ENCODE assay signal across 11 cellular contexts in the genomic region with DNA sequence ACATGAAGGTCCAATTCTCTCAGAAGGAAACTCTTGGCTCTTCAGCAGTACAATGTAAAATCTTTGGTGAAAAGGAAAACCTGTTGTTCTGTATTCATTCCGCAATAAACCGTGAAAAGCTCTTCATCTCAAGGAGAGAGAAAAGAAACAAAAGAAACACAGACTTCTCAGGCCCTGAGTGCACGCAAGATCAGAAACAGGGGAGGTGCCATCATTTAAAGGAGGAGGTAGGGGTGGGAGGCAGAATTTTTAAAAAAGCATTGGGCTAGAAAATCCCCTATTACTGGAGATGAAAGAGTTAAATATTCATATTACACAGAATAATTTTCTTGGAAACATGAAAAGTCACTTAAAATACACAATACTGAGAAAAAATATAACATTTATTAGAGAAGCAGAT. TPM values are rescaled to one million over a fixed set of nuclear protein-coding genes. Genes with fewer than 3 reads are reported as not detected.
A peak's percentile ranks its signal among the peaks of the same experiment; 100 is the strongest.
DNase-seq lines count a peak whose midpoint lies in the region; ATAC-seq and TF ChIP-seq lines count a peak whose summit lies in the region.
"Had no signal": no experiment of that assay in that cellular context is flagged by ENCODE, and none has a peak within 500 bp of the region (broad histone marks: within the 10 kb centered on the region; RNA-seq: fewer than 3 reads in every experiment).

No MANE protein-coding gene starts in this region.

- H3K27ac ChIP-seq in lower lobe of right lung: peak overlapping the region; percentile 87
- H3K27ac ChIP-seq in thymus (ENCODE audit: low read depth): peak overlapping the region; percentile 98

- POLR2A ChIA-PET in activated CD4-positive, alpha-beta memory T cell treated with anti-CD3 and anti-CD28 coated beads, Interleukin-2, amount 10 ng/mL, durations not matched to agents 7 days and 5 days (lab: Charles Lee): interaction anchor here (1.0 to 14.4 kb wide), 24 partner anchors 12 to 236 kb away, joined by 3 to 403 read pairs (median 6); a partner anchor contains a TSS

- H3K36me3 ChIP-seq in lower lobe of right lung (peaks cover 22% of the 10 kb centered on the region), thymus (ENCODE audit: control insufficient read depth, insufficient read depth) (peaks cover 7% of the 10 kb centered on the region)

- peak; percentile 75 for DNase-seq in activated CD4-positive, alpha-beta T cell treated with anti-CD3 and anti-CD28 coated beads, Interleukin-2, amount 10 ng/mL, durations not matched to agents 24 days and 14 days
- DNase-seq in activated CD4-positive, alpha-beta T cell treated with anti-CD3 and anti-CD28 coated beads, Interleukin-2, amount 50 U/mL, for 1 hour: no peak
- no peak for DNase-seq in activated CD4-positive, alpha-beta memory T cell treated with anti-CD3 and anti-CD28 coated beads, Interleukin-2, amount 10 ng/mL, durations not matched to agents 7 days and 5 days
- DNase-seq in lower lobe of right lung (no peak), NCI-H1105 (lab: John Stamatoyannopoulos, UW) (no peak), left ventricle myocardium superior (no peak), NCI-H774 (lab: John Stamatoyannopoulos, UW) (no peak)
- DNase-seq: 8988T, Kasumi-1, NCI-H524 treated with DMSO at 0.1 percent for 48 hours had no signal

- no peaks in the 10 kb centered on the region for H3K9me3 ChIP-seq in lower lobe of right lung
- no peaks in the 10 kb centered on the region for H3K9me3 ChIP-seq in thymus (ENCODE audit: control insufficient read depth)

- H3K9me3 Mint-ChIP-seq in activated CD4-positive, alpha-beta T cell treated with anti-CD3 and anti-CD28 coated beads, Interleukin-2, amount 10 ng/mL, durations not matched to agents 24 days and 14 days: no peaks in the 10 kb centered on the region
- no peaks in the 10 kb centered on the region for H3K9me3 Mint-ChIP-seq in activated CD4-positive, alpha-beta memory T cell treated with anti-CD3 and anti-CD28 coated beads, Interleukin-2, amount 10 ng/mL, durations not matched to agents 7 days and 5 days

- H3K4me1 ChIP-seq in lower lobe of right lung (peaks cover 50% of the 10 kb centered on the region), thymus (ENCODE audit: control insufficient read depth, insufficient read depth, low read length) (peaks cover 47% of the 10 kb centered on the region)

- peak overlapping the region; percentile 98 for H3K27ac Mint-ChIP-seq in activated CD4-positive, alpha-beta T cell treated with anti-CD3 and anti-CD28 coated beads, Interleukin-2, amount 10 ng/mL, durations not matched to agents 24 days and 14 days
- H3K27ac Mint-ChIP-seq in activated CD4-positive, alpha-beta memory T cell treated with anti-CD3 and anti-CD28 coated beads, Interleukin-2, amount 10 ng/mL, durations not matched to agents 7 days and 5 days: peak overlapping the region; percentile 100

- intact Hi-C loops in activated CD4-positive, alpha-beta T cell treated with anti-CD3 and anti-CD28 coated beads, Interleukin-2, amount 10 ng/mL, durations not matched to agents 24 days and 14 days (cut with micrococcal nuclease): no loop called here
- intact Hi-C loops in lower lobe of right lung (cut with DNase I): no loop called here
- intact Hi-C loops in left ventricle myocardium superior (cut with micrococcal nuclease): no loop called here

- H3K4me3 Mint-ChIP-seq in activated CD4-positive, alpha-beta T cell treated with anti-CD3 and anti-CD28 coated beads, Interleukin-2, amount 10 ng/mL, durations not matched to agents 24 days and 14 days: peak overlapping the region; percentile 83
- H3K4me3 Mint-ChIP-seq in activated CD4-positive, alpha-beta memory T cell treated with anti-CD3 and anti-CD28 coated beads, Interleukin-2, amount 10 ng/mL, durations not matched to agents 7 days and 5 days: peak overlapping the region; percentile 80

- TF ChIP-seq CTCF in lower lobe of right lung (IDR thresholded peaks at IDR 0.05): no peak

- no peaks in the 10 kb centered on the region for H3K27me3 ChIP-seq in lower lobe of right lung (ENCODE audit: low read depth)
- H3K27me3 ChIP-seq in thymus (ENCODE audit: control insufficient read depth, insufficient read depth): no peaks in the 10 kb centered on the region

- H3K4me3 ChIP-seq in lower lobe of right lung (no peak overlapping the region), thymus (ENCODE audit: low read length) (peak overlapping the region; percentile 32)

- no peaks in the 10 kb centered on the region for H3K27me3 Mint-ChIP-seq in activated CD4-positive, alpha-beta T cell treated with anti-CD3 and anti-CD28 coated beads, Interleukin-2, amount 10 ng/mL, durations not matched to agents 24 days and 14 days
- no peaks in the 10 kb centered on the region for H3K27me3 Mint-ChIP-seq in activated CD4-positive, alpha-beta memory T cell treated with anti-CD3 and anti-CD28 coated beads, Interleukin-2, amount 10 ng/mL, durations not matched to agents 7 days and 5 days

- 10% methylated on average over 3 of the region's 3 CpGs for WGBS in thymus

- CTCF ChIA-PET in activated CD4-positive, alpha-beta memory T cell treated with anti-CD3 and anti-CD28 coated beads, Interleukin-2, amount 10 ng/mL, durations not matched to agents 7 days and 5 days (lab: Charles Lee): interaction anchor here (0.5 to 1.6 kb wide), 5 partner anchors 48 to 1238 kb away, joined by 3 to 4 read pairs (median 3); no protein-coding TSS in a partner anchor

- peaks cover 80% of the 10 kb centered on the region for H3K4me1 Mint-ChIP-seq in activated CD4-positive, alpha-beta T cell treated with anti-CD3 and anti-CD28 coated beads, Interleukin-2, amount 10 ng/mL, durations not matched to agents 24 days and 14 days
- H3K4me1 Mint-ChIP-seq in activated CD4-positive, alpha-beta memory T cell treated with anti-CD3 and anti-CD28 coated beads, Interleukin-2, amount 10 ng/mL, durations not matched to agents 7 days and 5 days: peaks cover 95% of the 10 kb centered on the region

- peaks cover 71% of the 10 kb centered on the region for H3K36me3 Mint-ChIP-seq in activated CD4-positive, alpha-beta T cell treated with anti-CD3 and anti-CD28 coated beads, Interleukin-2, amount 10 ng/mL, durations not matched to agents 24 days and 14 days (ENCODE audit: low read depth)
- peaks cover 79% of the 10 kb centered on the region for H3K36me3 Mint-ChIP-seq in activated CD4-positive, alpha-beta memory T cell treated with anti-CD3 and anti-CD28 coated beads, Interleukin-2, amount 10 ng/mL, durations not matched to agents 7 days and 5 days (ENCODE audit: low read depth)

- ATAC-seq in lower lobe of right lung (no peak), left ventricle myocardium superior (no peak)

RNA-seq across cellular contexts. Expression of a gene that starts 56.3 kb away (rescaled TPM):
- total RNA-seq in activated CD4-positive, alpha-beta T cell treated with anti-CD3 and anti-CD28 coated beads, Interleukin-2, amount 10 ng/mL, durations not matched to agents 24 days and 14 days: 44.3 and 47.2 TPM in 2 replicates
- total RNA-seq in activated CD4-positive, alpha-beta memory T cell treated with anti-CD3 and anti-CD28 coated beads, Interleukin-2, amount 10 ng/mL, durations not matched to agents 7 days and 5 days: 10 to 100 TPM; 86.4 to 87.6 TPM
- total RNA-seq in lower lobe of right lung (27.0 TPM), left ventricle myocardium superior (11.6 TPM)
- 175 TPM for polyA plus RNA-seq in thymus

RNA-seq across cellular contexts. Expression of a gene that starts 56.4 kb away (rescaled TPM):
- total RNA-seq in activated CD4-positive, alpha-beta T cell treated with anti-CD3 and anti-CD28 coated beads, Interleukin-2, amount 10 ng/mL, durations not matched to agents 24 days and 14 days: 59.9 and 60.9 TPM in 2 replicates
- total RNA-seq in activated CD4-positive, alpha-beta memory T cell treated with anti-CD3 and anti-CD28 coated beads, Interleukin-2, amount 10 ng/mL, durations not matched to agents 7 days and 5 days: 10 to 100 TPM; 61.6 to 66.2 TPM
- total RNA-seq in lower lobe of right lung: 42.0 TPM
- 95.0 TPM for polyA plus RNA-seq in thymus
- 35.6 TPM for total RNA-seq in left ventricle myocardium superior
